Comparison of ENCODE assay signal across 23 cellular contexts in the genomic region with DNA sequence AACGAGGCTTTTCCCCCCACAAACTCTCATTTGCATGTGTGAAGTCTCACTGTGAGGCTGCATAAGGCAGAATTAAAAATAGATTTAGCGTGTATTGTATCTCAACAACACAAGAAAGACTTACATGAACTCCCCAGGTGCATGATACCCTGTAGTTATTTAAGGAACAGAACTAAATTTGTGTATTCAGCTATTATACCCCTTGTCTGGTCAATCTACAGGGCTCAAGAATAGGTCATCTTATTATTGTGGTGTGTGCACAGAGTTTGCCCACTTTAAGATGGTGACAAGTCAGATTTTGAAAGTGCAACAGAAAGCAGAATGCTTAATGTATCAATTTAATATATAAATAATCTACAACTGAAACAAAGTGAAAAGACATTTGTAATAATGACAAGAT.
DNase-seq lines count a peak whose midpoint lies in the region; ATAC-seq, FAIRE-seq and TF ChIP-seq lines count a peak whose summit lies in the region.
"Had no signal": no experiment of that assay in that cellular context is flagged by ENCODE, and none has a peak within 500 bp of the region (broad histone marks: within the 10 kb centered on the region; RNA-seq: fewer than 3 reads in every experiment).

No MANE protein-coding gene starts in this region.

- no peaks in the 10 kb centered on the region for H3K36me3 ChIP-seq in MM.1S (replicated peaks; ENCODE audit: insufficient read depth, low read length)
- H3K36me3 ChIP-seq in osteoblast (ENCODE audit: insufficient read depth, low read length), result no peaks in the 10 kb centered on the region
- no peaks in the 10 kb centered on the region for H3K36me3 ChIP-seq in small intestine (ENCODE audit: control insufficient read depth in 2 of 2, insufficient read depth in 2 of 2, low read length in 2 of 2)
- H3K36me3 ChIP-seq: BLaER1 treated with 17β-estradiol and CSF1 and Interleukin-3, amounts not matched to agents 10 nM and 100 nM had no signal

- H2AFZ ChIP-seq in MM.1S (ENCODE audit: low read length), result no peak overlapping the region
- no peak overlapping the region for H2AFZ ChIP-seq in osteoblast (ENCODE audit: low read length)

- FAIRE-seq in small intestine (lab: Jason Lieb, UNC), result no peak
- FAIRE-seq: A549, D721Med, G401.6, GM12892, GM18507, GM19239 had no signal

- H3K79me2 ChIP-seq in MM.1S (ENCODE audit: low read length) (no peaks in the 10 kb centered on the region), osteoblast (ENCODE audit: insufficient read depth, low read length) (no peaks in the 10 kb centered on the region)

- H3F3A ChIP-seq in MM.1S (ENCODE audit: insufficient read depth, low read length), result no peaks in the 10 kb centered on the region; the same call in 1 of the 2 replicates

- H3K9ac ChIP-seq in MM.1S (ENCODE audit: low read length), result no peak overlapping the region
- H3K9ac ChIP-seq: BLaER1 treated with 17β-estradiol and CSF1 and Interleukin-3, amounts not matched to agents 10 nM and 100 nM had no signal

- 47 to 73% (median 61%) methylated on average over 2 of the region's 2 CpGs for WGBS in small intestine, 3 donors

- H3K27me3 ChIP-seq in MM.1S (replicated peaks; ENCODE audit: insufficient read depth, low read length) (no peaks in the 10 kb centered on the region), osteoblast (ENCODE audit: insufficient read depth, low read length) (no peaks in the 10 kb centered on the region), small intestine (ENCODE audit: control insufficient read depth in 2 of 2, insufficient read depth in 2 of 2, low read length in 2 of 2) (no peaks in the 10 kb centered on the region)
- H3K27me3 ChIP-seq: BLaER1 treated with 17β-estradiol and CSF1 and Interleukin-3, amounts not matched to agents 10 nM and 100 nM had no signal

- H3K4me1 ChIP-seq in MM.1S (ENCODE audit: low read length) (no peaks in the 10 kb centered on the region; the same call in 1 of the 2 replicates), osteoblast (ENCODE audit: insufficient read depth, low read length) (peaks cover 9% of the 10 kb centered on the region), small intestine (ENCODE audit: control insufficient read depth in 2 of 2, insufficient read depth in 1 of 2, low read depth in 1 of 2, low read length in 1 of 2) (no peaks in the 10 kb centered on the region)
- H3K4me1 ChIP-seq: A549 had no signal

- H4K20me1 ChIP-seq in MM.1S (ENCODE audit: insufficient read depth, low read length) (no peaks in the 10 kb centered on the region), osteoblast (ENCODE audit: insufficient read depth, low read length) (no peaks in the 10 kb centered on the region)
- H4K20me1 ChIP-seq: BLaER1 treated with 17β-estradiol and CSF1 and Interleukin-3, amounts not matched to agents 10 nM and 100 nM had no signal

- ATAC-seq in GM18867 (IDR thresholded peaks at IDR 0.05; ENCODE audit: unreplicated experiment) (peak; percentile 59), HG03280 (IDR thresholded peaks at IDR 0.05; ENCODE audit: unreplicated experiment) (no peak), HG02798 (IDR thresholded peaks at IDR 0.05; ENCODE audit: poor library complexity, unreplicated experiment) (no peak)
- ATAC-seq: A549; CD8-positive, alpha-beta T cell had no signal

- peak overlapping the region; percentile 8; the same call in 1 of the 2 replicates for H3K4me2 ChIP-seq in MM.1S (ENCODE audit: low read depth, low read length)
- no peak overlapping the region for H3K4me2 ChIP-seq in osteoblast (ENCODE audit: insufficient read depth, low read length)
- H3K4me2 ChIP-seq: A549 had no signal

- DNase-seq in MM.1S (peak; percentile 89), RPMI8226 (peak; percentile 32), osteoblast (ENCODE audit: insufficient read length, low spot score, missing footprints) (peak; percentile 19), small intestine (no peak)
- DNase-seq: AML-193; Caco-2; Calu3; CD4-positive, alpha-beta T cell; CD8-positive, alpha-beta T cell; DMS79 treated with DMSO at 0.1 percent for 48 hours; GF-D8 had no signal

- no peak overlapping the region for H3K4me3 ChIP-seq in MM.1S (ENCODE audit: low read length)
- H3K4me3 ChIP-seq in osteoblast (ENCODE audit: insufficient read depth, low read length), result no peak overlapping the region
- H3K4me3 ChIP-seq in small intestine (ENCODE audit: low read depth in 1 of 2, low read length in 2 of 2), result no peak overlapping the region
- H3K4me3 ChIP-seq: A549; BLaER1 treated with 17β-estradiol and CSF1 and Interleukin-3, amounts not matched to agents 10 nM and 100 nM had no signal

- H3K27ac ChIP-seq in MM.1S (ENCODE audit: low read length), result peak overlapping the region; percentile 49; the same call in 1 of the 2 replicates
- H3K27ac ChIP-seq in osteoblast (ENCODE audit: low read depth, low read length), result no peak overlapping the region
- H3K27ac ChIP-seq in small intestine (ENCODE audit: low read depth in 1 of 2, low read length in 1 of 2), result no peak overlapping the region
- H3K27ac ChIP-seq: 22Rv1; A549; BLaER1 treated with 17β-estradiol and CSF1 and Interleukin-3, amounts not matched to agents 10 nM and 100 nM; C4-2B had no signal

- TF ChIP-seq CTCF in MM.1S (IDR thresholded peaks at IDR 0.05; ENCODE audit: low read length) (no peak), osteoblast (IDR thresholded peaks at IDR 0.05; ENCODE audit: extremely low read depth, low read depth, low read length) (no peak)

- no peaks in the 10 kb centered on the region for H3K9me2 ChIP-seq in MM.1S (replicated peaks; ENCODE audit: insufficient read depth, low read length)

- H3K9me3 ChIP-seq in MM.1S (replicated peaks; ENCODE audit: insufficient read depth, low read length), result no peaks in the 10 kb centered on the region
- H3K9me3 ChIP-seq in osteoblast (ENCODE audit: low read depth, low read length), result no peaks in the 10 kb centered on the region
- no peaks in the 10 kb centered on the region for H3K9me3 ChIP-seq in small intestine (ENCODE audit: control insufficient read depth, low read depth)
- H3K9me3 ChIP-seq: A549; BLaER1 treated with 17β-estradiol and CSF1 and Interleukin-3, amounts not matched to agents 10 nM and 100 nM; Caco-2 had no signal
